In the genomic region with DNA sequence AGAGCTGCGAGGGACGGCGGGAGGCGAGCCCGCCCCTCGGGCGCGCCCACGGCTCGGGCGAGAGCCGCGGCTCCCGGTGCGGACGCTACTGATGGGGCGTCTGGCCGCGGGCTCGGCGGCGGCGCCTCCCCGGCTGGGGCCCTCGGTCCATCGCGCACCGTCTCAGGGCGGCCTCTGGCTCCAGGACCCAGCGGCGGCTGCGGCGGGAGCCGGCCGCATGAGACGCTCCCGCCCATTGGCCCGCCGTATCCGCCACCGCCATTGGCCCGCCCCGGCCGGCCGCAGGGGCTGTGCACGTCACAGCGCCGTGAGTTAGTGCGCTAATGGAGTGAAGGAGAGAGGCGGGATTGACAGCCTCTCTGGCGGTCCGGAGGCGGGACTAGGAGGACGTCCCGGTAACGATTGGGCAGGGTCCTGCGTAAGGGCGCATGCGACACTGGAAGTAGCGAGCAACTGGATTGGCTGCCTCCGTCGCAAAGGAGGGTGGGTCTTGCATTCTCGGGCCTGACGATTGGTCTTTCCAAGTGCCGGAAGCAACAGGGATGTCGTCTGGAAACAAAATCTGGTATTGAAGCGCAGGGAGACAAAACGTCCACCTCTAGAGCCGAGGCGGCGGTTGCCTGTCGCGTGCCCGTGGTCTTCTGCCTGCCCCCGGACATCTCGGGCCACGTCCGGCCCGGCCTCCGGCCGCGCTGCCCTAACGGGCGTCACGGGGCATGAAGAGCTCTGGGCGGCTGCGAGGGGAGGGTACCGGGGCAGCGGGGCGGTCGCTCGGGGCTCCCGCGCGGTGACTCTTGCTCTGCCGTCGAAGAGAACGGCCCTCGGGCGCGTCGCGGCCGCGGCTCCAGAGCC, we compare ENCODE assay signal across 1 cellular context.
TF ChIP-seq lines count a peak whose summit lies in the region.

A gene (minus strand): TSS at position 176 of the 852 bp plus-strand sequence. CDS start 173,542 bp downstream, outside the sequence.

TF ChIP-seq in WTC11, 78 proteins besides CTCF, POLR2A, EP300 and RAD21 (continued from another document and continues in another):
- TF ChIP-seq, protein P1, sequence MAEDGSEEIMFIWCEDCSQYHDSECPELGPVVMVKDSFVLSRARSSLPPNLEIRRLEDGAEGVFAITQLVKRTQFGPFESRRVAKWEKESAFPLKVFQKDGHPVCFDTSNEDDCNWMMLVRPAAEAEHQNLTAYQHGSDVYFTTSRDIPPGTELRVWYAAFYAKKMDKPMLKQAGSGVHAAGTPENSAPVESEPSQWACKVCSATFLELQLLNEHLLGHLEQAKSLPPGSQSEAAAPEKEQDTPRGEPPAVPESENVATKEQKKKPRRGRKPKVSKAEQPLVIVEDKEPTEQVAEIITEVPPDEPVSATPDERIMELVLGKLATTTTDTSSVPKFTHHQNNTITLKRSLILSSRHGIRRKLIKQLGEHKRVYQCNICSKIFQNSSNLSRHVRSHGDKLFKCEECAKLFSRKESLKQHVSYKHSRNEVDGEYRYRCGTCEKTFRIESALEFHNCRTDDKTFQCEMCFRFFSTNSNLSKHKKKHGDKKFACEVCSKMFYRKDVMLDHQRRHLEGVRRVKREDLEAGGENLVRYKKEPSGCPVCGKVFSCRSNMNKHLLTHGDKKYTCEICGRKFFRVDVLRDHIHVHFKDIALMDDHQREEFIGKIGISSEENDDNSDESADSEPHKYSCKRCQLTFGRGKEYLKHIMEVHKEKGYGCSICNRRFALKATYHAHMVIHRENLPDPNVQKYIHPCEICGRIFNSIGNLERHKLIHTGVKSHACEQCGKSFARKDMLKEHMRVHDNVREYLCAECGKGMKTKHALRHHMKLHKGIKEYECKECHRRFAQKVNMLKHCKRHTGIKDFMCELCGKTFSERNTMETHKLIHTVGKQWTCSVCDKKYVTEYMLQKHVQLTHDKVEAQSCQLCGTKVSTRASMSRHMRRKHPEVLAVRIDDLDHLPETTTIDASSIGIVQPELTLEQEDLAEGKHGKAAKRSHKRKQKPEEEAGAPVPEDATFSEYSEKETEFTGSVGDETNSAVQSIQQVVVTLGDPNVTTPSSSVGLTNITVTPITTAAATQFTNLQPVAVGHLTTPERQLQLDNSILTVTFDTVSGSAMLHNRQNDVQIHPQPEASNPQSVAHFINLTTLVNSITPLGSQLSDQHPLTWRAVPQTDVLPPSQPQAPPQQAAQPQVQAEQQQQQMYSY (CRISPR knock-in tag; IDR thresholded peaks at IDR 0.05): no peak
- TF ChIP-seq, protein P2, sequence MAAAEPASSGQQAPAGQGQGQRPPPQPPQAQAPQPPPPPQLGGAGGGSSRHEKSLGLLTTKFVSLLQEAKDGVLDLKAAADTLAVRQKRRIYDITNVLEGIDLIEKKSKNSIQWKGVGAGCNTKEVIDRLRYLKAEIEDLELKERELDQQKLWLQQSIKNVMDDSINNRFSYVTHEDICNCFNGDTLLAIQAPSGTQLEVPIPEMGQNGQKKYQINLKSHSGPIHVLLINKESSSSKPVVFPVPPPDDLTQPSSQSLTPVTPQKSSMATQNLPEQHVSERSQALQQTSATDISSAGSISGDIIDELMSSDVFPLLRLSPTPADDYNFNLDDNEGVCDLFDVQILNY (CRISPR knock-in tag; IDR thresholded peaks at IDR 0.05): peak; percentile 74; the same call in 1 of the 2 replicates
- TF ChIP-seq ZNF671 (CRISPR knock-in tag; IDR thresholded peaks at IDR 0.05) (no peak), NR1H2 (CRISPR knock-in tag; IDR thresholded peaks at IDR 0.05) (no peak), ZNF121 (CRISPR knock-in tag; IDR thresholded peaks at IDR 0.05) (no peak), NFE2L1 (CRISPR knock-in tag; IDR thresholded peaks at IDR 0.05) (no peak), TEAD4 (CRISPR knock-in tag; IDR thresholded peaks at IDR 0.05) (no peak), TCF7 (CRISPR knock-in tag; IDR thresholded peaks at IDR 0.05; ENCODE audit: low read depth) (no peak), ZNF416 (CRISPR knock-in tag; IDR thresholded peaks at IDR 0.05) (peak; percentile 72; the same call in 1 of the 2 replicates), ELF4 (CRISPR knock-in tag; IDR thresholded peaks at IDR 0.05; ENCODE audit: low read depth) (no peak), MXD4 (CRISPR knock-in tag; IDR thresholded peaks at IDR 0.05; ENCODE audit: borderline replicate concordance) (no peak), NR3C1 (CRISPR knock-in tag; conservative IDR thresholded peaks at IDR 0.05; ENCODE audit: low read depth) (no peak), RORB (CRISPR knock-in tag; IDR thresholded peaks at IDR 0.05) (no peak), FOXK1 (CRISPR knock-in tag; IDR thresholded peaks at IDR 0.05) (peak; percentile 98), OVOL2 (CRISPR knock-in tag; IDR thresholded peaks at IDR 0.05; ENCODE audit: borderline replicate concordance) (no peak), GTF2I (CRISPR knock-in tag; conservative IDR thresholded peaks at IDR 0.05) (no peak), TP53 (CRISPR knock-in tag; IDR thresholded peaks at IDR 0.05) (no peak), ZNF263 (CRISPR knock-in tag; IDR thresholded peaks at IDR 0.05; ENCODE audit: low read depth) (no peak)
- TF ChIP-seq, protein P3, sequence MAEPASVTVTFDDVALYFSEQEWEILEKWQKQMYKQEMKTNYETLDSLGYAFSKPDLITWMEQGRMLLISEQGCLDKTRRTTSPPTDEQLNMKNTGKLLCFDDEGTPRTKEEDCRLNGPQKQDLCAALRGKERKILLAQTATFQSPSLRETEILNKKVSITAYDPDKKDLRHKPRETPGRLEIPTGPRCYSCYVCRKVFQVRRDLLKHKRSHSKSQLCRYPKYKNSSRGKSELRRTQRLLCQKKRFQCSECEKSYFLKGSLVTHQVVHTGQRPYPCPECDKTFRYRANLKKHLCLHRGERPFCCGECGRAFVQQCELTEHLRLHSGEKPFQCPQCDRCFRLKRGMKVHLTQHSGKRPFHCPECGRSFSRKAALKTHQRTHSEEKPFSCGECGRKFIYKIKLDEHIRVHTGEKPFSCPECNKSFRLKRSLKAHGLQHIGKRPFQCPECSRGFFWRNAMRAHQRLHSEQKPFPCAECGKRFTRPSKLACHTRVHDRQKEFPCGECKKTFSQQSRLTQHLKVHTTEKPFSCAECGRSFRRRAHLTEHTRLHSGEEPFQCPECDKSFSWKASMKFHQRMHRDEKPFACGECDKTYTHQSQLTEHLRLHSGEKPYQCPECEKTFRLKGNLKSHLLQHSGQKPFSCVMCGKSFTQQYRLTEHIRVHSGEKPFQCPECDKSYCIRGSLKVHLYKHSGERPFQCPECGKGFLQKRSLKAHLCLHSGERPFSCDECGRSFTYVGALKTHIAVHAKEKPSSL (CRISPR knock-in tag; conservative IDR thresholded peaks at IDR 0.05): no peak
- TF ChIP-seq, protein P4, sequence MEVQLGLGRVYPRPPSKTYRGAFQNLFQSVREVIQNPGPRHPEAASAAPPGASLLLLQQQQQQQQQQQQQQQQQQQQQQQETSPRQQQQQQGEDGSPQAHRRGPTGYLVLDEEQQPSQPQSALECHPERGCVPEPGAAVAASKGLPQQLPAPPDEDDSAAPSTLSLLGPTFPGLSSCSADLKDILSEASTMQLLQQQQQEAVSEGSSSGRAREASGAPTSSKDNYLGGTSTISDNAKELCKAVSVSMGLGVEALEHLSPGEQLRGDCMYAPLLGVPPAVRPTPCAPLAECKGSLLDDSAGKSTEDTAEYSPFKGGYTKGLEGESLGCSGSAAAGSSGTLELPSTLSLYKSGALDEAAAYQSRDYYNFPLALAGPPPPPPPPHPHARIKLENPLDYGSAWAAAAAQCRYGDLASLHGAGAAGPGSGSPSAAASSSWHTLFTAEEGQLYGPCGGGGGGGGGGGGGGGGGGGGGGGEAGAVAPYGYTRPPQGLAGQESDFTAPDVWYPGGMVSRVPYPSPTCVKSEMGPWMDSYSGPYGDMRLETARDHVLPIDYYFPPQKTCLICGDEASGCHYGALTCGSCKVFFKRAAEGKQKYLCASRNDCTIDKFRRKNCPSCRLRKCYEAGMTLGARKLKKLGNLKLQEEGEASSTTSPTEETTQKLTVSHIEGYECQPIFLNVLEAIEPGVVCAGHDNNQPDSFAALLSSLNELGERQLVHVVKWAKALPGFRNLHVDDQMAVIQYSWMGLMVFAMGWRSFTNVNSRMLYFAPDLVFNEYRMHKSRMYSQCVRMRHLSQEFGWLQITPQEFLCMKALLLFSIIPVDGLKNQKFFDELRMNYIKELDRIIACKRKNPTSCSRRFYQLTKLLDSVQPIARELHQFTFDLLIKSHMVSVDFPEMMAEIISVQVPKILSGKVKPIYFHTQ (CRISPR knock-in tag; IDR thresholded peaks at IDR 0.05): no peak
- TF ChIP-seq, protein P5, sequence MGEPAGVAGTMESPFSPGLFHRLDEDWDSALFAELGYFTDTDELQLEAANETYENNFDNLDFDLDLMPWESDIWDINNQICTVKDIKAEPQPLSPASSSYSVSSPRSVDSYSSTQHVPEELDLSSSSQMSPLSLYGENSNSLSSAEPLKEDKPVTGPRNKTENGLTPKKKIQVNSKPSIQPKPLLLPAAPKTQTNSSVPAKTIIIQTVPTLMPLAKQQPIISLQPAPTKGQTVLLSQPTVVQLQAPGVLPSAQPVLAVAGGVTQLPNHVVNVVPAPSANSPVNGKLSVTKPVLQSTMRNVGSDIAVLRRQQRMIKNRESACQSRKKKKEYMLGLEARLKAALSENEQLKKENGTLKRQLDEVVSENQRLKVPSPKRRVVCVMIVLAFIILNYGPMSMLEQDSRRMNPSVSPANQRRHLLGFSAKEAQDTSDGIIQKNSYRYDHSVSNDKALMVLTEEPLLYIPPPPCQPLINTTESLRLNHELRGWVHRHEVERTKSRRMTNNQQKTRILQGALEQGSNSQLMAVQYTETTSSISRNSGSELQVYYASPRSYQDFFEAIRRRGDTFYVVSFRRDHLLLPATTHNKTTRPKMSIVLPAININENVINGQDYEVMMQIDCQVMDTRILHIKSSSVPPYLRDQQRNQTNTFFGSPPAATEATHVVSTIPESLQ (CRISPR knock-in tag; IDR thresholded peaks at IDR 0.05): no peak
- TF ChIP-seq, protein P6, sequence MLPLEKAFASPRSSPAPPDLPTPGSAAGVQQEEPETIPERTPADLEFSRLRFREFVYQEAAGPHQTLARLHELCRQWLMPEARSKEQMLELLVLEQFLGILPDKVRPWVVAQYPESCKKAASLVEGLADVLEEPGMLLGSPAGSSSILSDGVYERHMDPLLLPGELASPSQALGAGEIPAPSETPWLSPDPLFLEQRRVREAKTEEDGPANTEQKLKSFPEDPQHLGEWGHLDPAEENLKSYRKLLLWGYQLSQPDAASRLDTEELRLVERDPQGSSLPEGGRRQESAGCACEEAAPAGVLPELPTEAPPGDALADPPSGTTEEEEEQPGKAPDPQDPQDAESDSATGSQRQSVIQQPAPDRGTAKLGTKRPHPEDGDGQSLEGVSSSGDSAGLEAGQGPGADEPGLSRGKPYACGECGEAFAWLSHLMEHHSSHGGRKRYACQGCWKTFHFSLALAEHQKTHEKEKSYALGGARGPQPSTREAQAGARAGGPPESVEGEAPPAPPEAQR (CRISPR knock-in tag; IDR thresholded peaks at IDR 0.05): no peak
- TF ChIP-seq, protein P7, sequence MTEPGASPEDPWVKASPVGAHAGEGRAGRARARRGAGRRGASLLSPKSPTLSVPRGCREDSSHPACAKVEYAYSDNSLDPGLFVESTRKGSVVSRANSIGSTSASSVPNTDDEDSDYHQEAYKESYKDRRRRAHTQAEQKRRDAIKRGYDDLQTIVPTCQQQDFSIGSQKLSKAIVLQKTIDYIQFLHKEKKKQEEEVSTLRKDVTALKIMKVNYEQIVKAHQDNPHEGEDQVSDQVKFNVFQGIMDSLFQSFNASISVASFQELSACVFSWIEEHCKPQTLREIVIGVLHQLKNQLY (CRISPR knock-in tag; IDR thresholded peaks at IDR 0.05): no peak
- TF ChIP-seq, protein P8, sequence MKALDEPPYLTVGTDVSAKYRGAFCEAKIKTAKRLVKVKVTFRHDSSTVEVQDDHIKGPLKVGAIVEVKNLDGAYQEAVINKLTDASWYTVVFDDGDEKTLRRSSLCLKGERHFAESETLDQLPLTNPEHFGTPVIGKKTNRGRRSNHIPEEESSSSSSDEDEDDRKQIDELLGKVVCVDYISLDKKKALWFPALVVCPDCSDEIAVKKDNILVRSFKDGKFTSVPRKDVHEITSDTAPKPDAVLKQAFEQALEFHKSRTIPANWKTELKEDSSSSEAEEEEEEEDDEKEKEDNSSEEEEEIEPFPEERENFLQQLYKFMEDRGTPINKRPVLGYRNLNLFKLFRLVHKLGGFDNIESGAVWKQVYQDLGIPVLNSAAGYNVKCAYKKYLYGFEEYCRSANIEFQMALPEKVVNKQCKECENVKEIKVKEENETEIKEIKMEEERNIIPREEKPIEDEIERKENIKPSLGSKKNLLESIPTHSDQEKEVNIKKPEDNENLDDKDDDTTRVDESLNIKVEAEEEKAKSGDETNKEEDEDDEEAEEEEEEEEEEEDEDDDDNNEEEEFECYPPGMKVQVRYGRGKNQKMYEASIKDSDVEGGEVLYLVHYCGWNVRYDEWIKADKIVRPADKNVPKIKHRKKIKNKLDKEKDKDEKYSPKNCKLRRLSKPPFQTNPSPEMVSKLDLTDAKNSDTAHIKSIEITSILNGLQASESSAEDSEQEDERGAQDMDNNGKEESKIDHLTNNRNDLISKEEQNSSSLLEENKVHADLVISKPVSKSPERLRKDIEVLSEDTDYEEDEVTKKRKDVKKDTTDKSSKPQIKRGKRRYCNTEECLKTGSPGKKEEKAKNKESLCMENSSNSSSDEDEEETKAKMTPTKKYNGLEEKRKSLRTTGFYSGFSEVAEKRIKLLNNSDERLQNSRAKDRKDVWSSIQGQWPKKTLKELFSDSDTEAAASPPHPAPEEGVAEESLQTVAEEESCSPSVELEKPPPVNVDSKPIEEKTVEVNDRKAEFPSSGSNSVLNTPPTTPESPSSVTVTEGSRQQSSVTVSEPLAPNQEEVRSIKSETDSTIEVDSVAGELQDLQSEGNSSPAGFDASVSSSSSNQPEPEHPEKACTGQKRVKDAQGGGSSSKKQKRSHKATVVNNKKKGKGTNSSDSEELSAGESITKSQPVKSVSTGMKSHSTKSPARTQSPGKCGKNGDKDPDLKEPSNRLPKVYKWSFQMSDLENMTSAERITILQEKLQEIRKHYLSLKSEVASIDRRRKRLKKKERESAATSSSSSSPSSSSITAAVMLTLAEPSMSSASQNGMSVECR (CRISPR knock-in tag; IDR thresholded peaks at IDR 0.05; ENCODE audit: borderline replicate concordance): 0 out of 2 replicates have a peak, but pooled peaks have one; percentile 14
- TF ChIP-seq, protein P9, sequence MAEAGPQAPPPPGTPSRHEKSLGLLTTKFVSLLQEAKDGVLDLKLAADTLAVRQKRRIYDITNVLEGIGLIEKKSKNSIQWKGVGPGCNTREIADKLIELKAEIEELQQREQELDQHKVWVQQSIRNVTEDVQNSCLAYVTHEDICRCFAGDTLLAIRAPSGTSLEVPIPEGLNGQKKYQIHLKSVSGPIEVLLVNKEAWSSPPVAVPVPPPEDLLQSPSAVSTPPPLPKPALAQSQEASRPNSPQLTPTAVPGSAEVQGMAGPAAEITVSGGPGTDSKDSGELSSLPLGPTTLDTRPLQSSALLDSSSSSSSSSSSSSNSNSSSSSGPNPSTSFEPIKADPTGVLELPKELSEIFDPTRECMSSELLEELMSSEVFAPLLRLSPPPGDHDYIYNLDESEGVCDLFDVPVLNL (CRISPR knock-in tag; IDR thresholded peaks at IDR 0.05; ENCODE audit: borderline replicate concordance, low read depth): no peak
- TF ChIP-seq, protein P10, sequence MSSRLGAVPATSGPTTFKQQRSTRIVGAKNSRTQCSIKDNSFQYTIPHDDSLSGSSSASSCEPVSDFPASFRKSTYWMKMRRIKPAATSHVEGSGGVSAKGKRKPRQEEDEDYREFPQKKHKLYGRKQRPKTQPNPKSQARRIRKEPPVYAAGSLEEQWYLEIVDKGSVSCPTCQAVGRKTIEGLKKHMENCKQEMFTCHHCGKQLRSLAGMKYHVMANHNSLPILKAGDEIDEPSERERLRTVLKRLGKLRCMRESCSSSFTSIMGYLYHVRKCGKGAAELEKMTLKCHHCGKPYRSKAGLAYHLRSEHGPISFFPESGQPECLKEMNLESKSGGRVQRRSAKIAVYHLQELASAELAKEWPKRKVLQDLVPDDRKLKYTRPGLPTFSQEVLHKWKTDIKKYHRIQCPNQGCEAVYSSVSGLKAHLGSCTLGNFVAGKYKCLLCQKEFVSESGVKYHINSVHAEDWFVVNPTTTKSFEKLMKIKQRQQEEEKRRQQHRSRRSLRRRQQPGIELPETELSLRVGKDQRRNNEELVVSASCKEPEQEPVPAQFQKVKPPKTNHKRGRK (CRISPR knock-in tag; IDR thresholded peaks at IDR 0.05; ENCODE audit: borderline replicate concordance): no peak
